Comparison of ENCODE assay signal across 19 cellular contexts in genomic region chr7:21413502-21413901, GRCh38. TPM values are rescaled to one million over a fixed set of nuclear protein-coding genes. Genes with fewer than 3 reads are reported as not detected.
DNase-seq lines count a peak whose midpoint lies in the region; ATAC-seq, FAIRE-seq and TF ChIP-seq lines count a peak whose summit lies in the region.
"Had no signal": no experiment of that assay in that cellular context is flagged by ENCODE, and none has a peak within 500 bp of the region (broad histone marks: within the 10 kb centered on the region; RNA-seq: fewer than 3 reads in every experiment).

No MANE protein-coding gene starts in this region.

- in situ Hi-C loops in K562 (cut with MboI): no loop called here

- H3K4me3 ChIP-seq in CD8-positive, alpha-beta memory T cell (ENCODE audit: low read length): no peak overlapping the region
- H3K4me3 ChIP-seq in MM.1S (ENCODE audit: low read length): no peak overlapping the region
- no peak overlapping the region for H3K4me3 ChIP-seq in K562
- H3K4me3 ChIP-seq: PC-9 had no signal

- H3K27me3 ChIP-seq in CD8-positive, alpha-beta memory T cell (ENCODE audit: insufficient read depth, low read length, poor library complexity, severe bottlenecking): no peaks in the 10 kb centered on the region
- no peaks in the 10 kb centered on the region for H3K27me3 ChIP-seq in MM.1S (replicated peaks; ENCODE audit: insufficient read depth, low read length)
- peaks cover 0 to 11% of the 10 kb centered on the region in 2 experiments; a peak in 2 of 5 replicates for H3K27me3 ChIP-seq in K562 (ENCODE audit: control insufficient read depth in 2 of 2, insufficient read depth in 2 of 2, low read length in 2 of 2)

- no peak for TF ChIP-seq POLR2A in K562 (conservative IDR thresholded peaks at IDR 0.05)

- TF ChIP-seq EP300 in K562 (IDR thresholded peaks at IDR 0.05; ENCODE audit: low read length): peak; percentile 52; the same call in 1 of the 2 replicates

- peak overlapping the region in 5 of 7 donors; percentile 9 to 74 (median 68) for H3K4me3 Mint-ChIP-seq in CD8-positive, alpha-beta memory T cell
- H3K4me3 Mint-ChIP-seq in nephron progenitor cell: no peak overlapping the region
- H3K4me3 Mint-ChIP-seq: CD14-positive monocyte, HFFc6 had no signal

- BruUV-seq in K562 (replicated peaks; lab: Mats Ljungman, UMichigan): no TSS peak

- H3K9ac ChIP-seq in MM.1S (ENCODE audit: low read length): no peak overlapping the region
- no peak overlapping the region for H3K9ac ChIP-seq in K562 (ENCODE audit: insufficient read depth in 1 of 2, low read depth in 2 of 2, low read length in 2 of 2)

- no peaks in the 10 kb centered on the region for H3K9me3 Mint-ChIP-seq in CD8-positive, alpha-beta memory T cell
- no peaks in the 10 kb centered on the region for H3K9me3 Mint-ChIP-seq in nephron progenitor cell
- H3K9me3 Mint-ChIP-seq: HFFc6 had no signal

- H3K9me1 ChIP-seq in K562 (ENCODE audit: control insufficient read depth, insufficient read depth, low read length): no peaks in the 10 kb centered on the region

- CTCF ChIA-PET in CD8-positive, alpha-beta memory T cell (lab: Charles Lee): interaction anchor here (2.3 to 3.2 kb wide), 2 partner anchors 14 to 152 kb away, joined by 11 to 13 read pairs; partner anchors contain the start of gene SP4
- CTCF ChIA-PET in K562 (lab: Yijun Ruan, JAX; ENCODE audit: low intra/inter-chr PET ratio): no interaction called here

- no peak for DNase-seq in CD8-positive, alpha-beta memory T cell
- DNase-seq in MM.1S (no peak), K562 (ENCODE audit: extremely low read depth in 1 of 4, low spot score in 3 of 4) (peak in 1 of 4 experiments; percentile 30), nephron progenitor cell (no peak), DMS 273 (lab: John Stamatoyannopoulos, UW; ENCODE audit: unreplicated experiment) (no peak)
- DNase-seq: ACHN, COR-L47, HFFc6, NCI-H1105 treated with DMSO at 0.1 percent for 48 hours, NCI-H1694, NCI-H2081 treated with DMSO at 0.1 percent for 48 hours, NCI-H774, PC-9, SIG-M5 had no signal

- H3K79me2 ChIP-seq in MM.1S (ENCODE audit: low read length): no peaks in the 10 kb centered on the region
- no peaks in the 10 kb centered on the region for H3K79me2 ChIP-seq in K562 (ENCODE audit: control insufficient read depth, insufficient read depth, low read length)

- POLR2A ChIA-PET in CD8-positive, alpha-beta memory T cell (lab: Charles Lee): interaction anchor here (4.4 kb wide), 1 partner anchor 14 kb away, joined by 21 read pairs; the partner anchor contains the start of gene SP4
- POLR2A ChIA-PET in K562 (lab: Yijun Ruan, JAX): interaction anchor here (0.8 to 2.1 kb wide), 2 partner anchors 10 to 13 kb away, joined by 6 to 11 read pairs; no protein-coding TSS in a partner anchor

- 0 out of 2 replicates have a peak, but pooled peaks cover 9% of the 10 kb centered on the region for H3F3A ChIP-seq in MM.1S (ENCODE audit: insufficient read depth, low read length)

- peaks cover 25% of the 10 kb centered on the region for H3K4me1 ChIP-seq in CD8-positive, alpha-beta memory T cell (ENCODE audit: insufficient read depth, low read length)
- H3K4me1 ChIP-seq in MM.1S (ENCODE audit: low read length): peaks cover 25% of the 10 kb centered on the region
- peaks cover 0 to 24% of the 10 kb centered on the region in 2 experiments; a peak in 3 of 5 replicates for H3K4me1 ChIP-seq in K562 (replicated peaks in 1 of 2; ENCODE audit: control insufficient read depth in 2 of 2, insufficient read depth in 2 of 2, low read length in 2 of 2)

- intact Hi-C loops in K562 (cut with micrococcal nuclease): no loop called here

- peak; percentile 73 for FAIRE-seq in K562 (lab: Jason Lieb, UNC)
- FAIRE-seq: G401.6 had no signal

- H3K27ac ChIP-seq in CD8-positive, alpha-beta memory T cell (ENCODE audit: low read depth, low read length): no peak overlapping the region
- peak overlapping the region; percentile 49; the same call in 1 of the 2 replicates for H3K27ac ChIP-seq in MM.1S (ENCODE audit: low read length)
- no peak overlapping the region for H3K27ac ChIP-seq in K562 (ENCODE audit: extremely low read depth, low read depth, low read length)
- H3K27ac ChIP-seq: PC-9, RWPE1 had no signal

- ATAC-seq in K562: peak; percentile 45
- ATAC-seq in GM21367 (IDR thresholded peaks at IDR 0.05; ENCODE audit: unreplicated experiment): no peak
- ATAC-seq in GM21515 (IDR thresholded peaks at IDR 0.05; ENCODE audit: unreplicated experiment): no peak

- TF ChIP-seq RAD21 in K562 (CRISPR knock-in tag; conservative IDR thresholded peaks at IDR 0.05 in 1 of 2, IDR thresholded peaks at IDR 0.05 in 1 of 2): no peak

- H2AFZ ChIP-seq in MM.1S (ENCODE audit: low read length) (no peak overlapping the region), K562 (ENCODE audit: low read depth, low read length) (no peak overlapping the region)
- H2AFZ ChIP-seq: PC-9 had no signal

- peak overlapping the region; percentile 76 to 95 (median 86) for H3K27ac Mint-ChIP-seq in CD8-positive, alpha-beta memory T cell
- H3K27ac Mint-ChIP-seq in nephron progenitor cell: peak overlapping the region; percentile 64
- H3K27ac Mint-ChIP-seq: CD14-positive monocyte, HFFc6 had no signal

- peaks cover 50 to 63% (median 63%) of the 10 kb centered on the region in 3 donors for H3K4me1 Mint-ChIP-seq in CD8-positive, alpha-beta memory T cell
- H3K4me1 Mint-ChIP-seq in nephron progenitor cell: peaks cover 33% of the 10 kb centered on the region

- no peaks in the 10 kb centered on the region for H3K36me3 ChIP-seq in CD8-positive, alpha-beta memory T cell (ENCODE audit: insufficient read depth, low read length)
- H3K36me3 ChIP-seq in MM.1S (replicated peaks; ENCODE audit: insufficient read depth, low read length) (no peaks in the 10 kb centered on the region), K562 (ENCODE audit: control insufficient read depth, insufficient read depth, low read length) (no peaks in the 10 kb centered on the region)

- H3K9me3 ChIP-seq in CD8-positive, alpha-beta memory T cell (ENCODE audit: low read length): no peaks in the 10 kb centered on the region
- H3K9me3 ChIP-seq in MM.1S (replicated peaks; ENCODE audit: insufficient read depth, low read length) (no peaks in the 10 kb centered on the region), K562 (replicated peaks; ENCODE audit: control insufficient read depth, insufficient read depth, low read depth, low read length) (no peaks in the 10 kb centered on the region)

- peaks cover 0 to 18% (median 4%) of the 10 kb centered on the region in 3 donors for H3K36me3 Mint-ChIP-seq in CD8-positive, alpha-beta memory T cell
- H3K36me3 Mint-ChIP-seq in nephron progenitor cell (ENCODE audit: low read depth): no peaks in the 10 kb centered on the region
- H3K36me3 Mint-ChIP-seq: CD14-positive monocyte had no signal

- H4K20me1 ChIP-seq in MM.1S (ENCODE audit: insufficient read depth, low read length) (no peaks in the 10 kb centered on the region), K562 (replicated peaks; ENCODE audit: control insufficient read depth, insufficient read depth, low read length) (no peaks in the 10 kb centered on the region)

- no peaks in the 10 kb centered on the region for H3K9me2 ChIP-seq in MM.1S (replicated peaks; ENCODE audit: insufficient read depth, low read length)

- no peaks in the 10 kb centered on the region for H3K27me3 Mint-ChIP-seq in CD8-positive, alpha-beta memory T cell
- H3K27me3 Mint-ChIP-seq in nephron progenitor cell (ENCODE audit: low read depth, poor library complexity): no peaks in the 10 kb centered on the region

- no peak for TF ChIP-seq CTCF in MM.1S (IDR thresholded peaks at IDR 0.05; ENCODE audit: low read length)
- TF ChIP-seq CTCF in K562 (IDR thresholded peaks at IDR 0.05 in 2 of 3, conservative IDR thresholded peaks at IDR 0.05 in 1 of 3; ENCODE audit: insufficient read depth in 2 of 3, low read depth in 1 of 3, low read length in 3 of 3): no peak
- no peak for TF ChIP-seq CTCF in nephron progenitor cell (IDR thresholded peaks at IDR 0.05)

- H3K4me2 ChIP-seq in MM.1S (ENCODE audit: low read depth, low read length) (peak overlapping the region; percentile 58; the same call in 1 of the 2 replicates), K562 (ENCODE audit: insufficient read depth, low read length) (no peak overlapping the region)
- H3K4me2 ChIP-seq: PC-9 had no signal

TF ChIP-seq in K562, 482 proteins besides CTCF, POLR2A, EP300 and RAD21 (continues in another document):
- TF ChIP-seq MYC (IDR thresholded peaks at IDR 0.05; ENCODE audit: low read depth, low read length) (no peak), MYC (CRISPR knock-in tag; IDR thresholded peaks at IDR 0.05; ENCODE audit: borderline replicate concordance, low read depth) (no peak), HMGN3 (IDR thresholded peaks at IDR 0.05; ENCODE audit: borderline replicate concordance, extremely low read depth, insufficient read length, low read depth, low read length) (no peak), MTA2 (IDR thresholded peaks at IDR 0.05; ENCODE audit: low read depth) (peak; percentile 44; the same call in 1 of the 2 replicates)

RNA-seq across cellular contexts. Expression of gene SP4, which starts 14.4 kb away (rescaled TPM):
- 10 to 100 TPM; 20.0 to 22.2 TPM for total RNA-seq in CD8-positive, alpha-beta memory T cell
- 14.1 TPM for polyA plus RNA-seq in CD8-positive, alpha-beta memory T cell
- 15.9 and 25.2 TPM in 2 replicates for total RNA-seq in K562 (2011; cell fraction: chromatin; rRNA removed; ENCODE audit: low replicate concordance)
- total RNA-seq in K562 (2011; cell fraction: nucleolus; rRNA removed): 10.7 and 10.8 TPM in 2 replicates
- total RNA-seq in K562 (2011; cell fraction: nucleoplasm; rRNA removed): 12.7 and 13.3 TPM in 2 replicates
- 3.5 and 4.8 TPM in 2 replicates for total RNA-seq in K562 (2014; rRNA removed)
- 9.2 and 9.4 TPM in 2 replicates for total RNA-seq in K562 (2014; rRNA removed; fragmentation: Illumina TruSeq; extraction: Trizol)
- total RNA-seq in K562 (2015; rRNA removed; fragmentation: Illumina TruSeq; extraction: Trizol): 6.4 and 8.3 TPM in 2 replicates
- 4.9 and 5.8 TPM in 2 replicates for total RNA-seq in K562 (2021)
- polyA plus RNA-seq in K562 (2011; rRNA removed): 5.7 and 7.4 TPM in 2 replicates
- 3.4 and 3.7 TPM in 2 replicates for polyA plus RNA-seq in K562 (2011; cell fraction: cytosol; rRNA removed)
- 3.8 and 4.7 TPM in 2 replicates for polyA plus RNA-seq in K562 (2011; cell fraction: nucleus; rRNA removed)
- 2.1 and 2.2 TPM in 2 replicates for polyA plus RNA-seq in K562 (2012)
- 3.9 and 4.5 TPM in 2 replicates for polyA plus RNA-seq in K562 (2014; fragmentation: Illumina TruSeq; extraction: Trizol)
- 1 to 10 TPM; 2.5 to 3.4 TPM for polyA plus RNA-seq in K562 (2014; fragmentation: Nextera tagmentation; extraction: Ambion mirVana)
- polyA plus RNA-seq in K562 (2014; rRNA removed): 2.4 TPM in 2 replicates
- 23.3 and 25.3 TPM in 2 replicates for polyA minus RNA-seq in K562 (2011; rRNA and poly(A)+ RNA removed)
- 5.4 and 9.9 TPM in 2 replicates for polyA minus RNA-seq in K562 (2011; cell fraction: cytosol; rRNA and poly(A)+ RNA removed)
- polyA minus RNA-seq in K562 (2011; cell fraction: nucleus; rRNA and poly(A)+ RNA removed): 16.8 and 26.8 TPM in 2 replicates
